In the genomic region with DNA sequence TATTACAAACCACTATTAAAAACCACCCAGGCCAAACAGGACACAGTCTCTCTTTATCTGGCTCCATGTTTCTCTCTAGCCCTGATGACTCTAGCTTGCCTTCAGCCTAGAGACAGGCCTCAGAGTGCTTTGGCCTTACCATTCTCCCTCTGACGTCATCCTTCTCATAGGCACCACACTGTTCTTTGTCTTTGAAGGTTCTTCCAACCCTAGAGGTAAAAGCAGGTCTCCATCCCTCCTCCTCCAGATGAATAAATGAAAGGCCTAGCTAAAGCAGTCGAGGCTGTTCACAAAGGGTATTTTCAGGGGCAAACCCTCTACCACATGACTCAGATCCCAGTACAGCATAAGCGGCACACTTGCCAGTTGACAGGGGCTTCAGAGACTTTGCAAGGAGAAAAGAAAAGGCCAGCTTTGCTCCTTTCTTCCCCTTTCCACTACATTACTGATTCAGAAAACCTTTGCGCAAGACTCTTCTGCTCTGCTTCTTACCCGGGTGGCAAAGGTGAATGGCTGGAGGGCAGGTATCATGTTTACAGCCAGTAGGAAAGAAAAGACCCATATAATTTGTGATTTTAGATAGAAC, we compare ENCODE assay signal across 12 cellular contexts. TPM values are rescaled to one million over a fixed set of nuclear protein-coding genes. Genes with fewer than 3 reads are reported as not detected.
DNase-seq lines count a peak whose midpoint lies in the region; ATAC-seq and TF ChIP-seq lines count a peak whose summit lies in the region.
"Had no signal": no experiment of that assay in that cellular context is flagged by ENCODE, and none has a peak within 500 bp of the region (broad histone marks: within the 10 kb centered on the region; RNA-seq: fewer than 3 reads in every experiment).

No MANE protein-coding gene starts in this region.

- H2AFZ ChIP-seq in KMS-11 (ENCODE audit: low read depth), result no peak overlapping the region

- H3K4me1 Mint-ChIP-seq in CD8-positive, alpha-beta memory T cell, result peaks cover 19 to 51% (median 33%) of the 10 kb centered on the region in 3 donors

- H4K20me1 ChIP-seq in KMS-11 (ENCODE audit: insufficient read depth), result peaks cover 34% of the 10 kb centered on the region

- no peaks in the 10 kb centered on the region for H3K27me3 Mint-ChIP-seq in CD8-positive, alpha-beta memory T cell

- no peaks in the 10 kb centered on the region for H3K9me3 ChIP-seq in CD8-positive, alpha-beta memory T cell (ENCODE audit: low read length)
- H3K9me3 ChIP-seq in MG63, result peaks cover 2% of the 10 kb centered on the region; the same call in 1 of the 2 replicates

- peaks cover 0 to 3% (median 0%) of the 10 kb centered on the region in 5 donors for H3K9me3 Mint-ChIP-seq in CD8-positive, alpha-beta memory T cell

- no peaks in the 10 kb centered on the region for H3K27me3 ChIP-seq in CD8-positive, alpha-beta memory T cell (ENCODE audit: insufficient read depth, low read length, poor library complexity, severe bottlenecking)
- H3K27me3 ChIP-seq in KMS-11 (ENCODE audit: insufficient read depth, low read depth), result no peaks in the 10 kb centered on the region
- H3K27me3 ChIP-seq in MG63, result no peaks in the 10 kb centered on the region
- H3K27me3 ChIP-seq: heart left ventricle had no signal

- no peak for TF ChIP-seq CTCF in KMS-11 (conservative IDR thresholded peaks at IDR 0.05; ENCODE audit: low read depth, low read length)

- H3K36me3 ChIP-seq in CD8-positive, alpha-beta memory T cell (ENCODE audit: insufficient read depth, low read length), result peaks cover 4% of the 10 kb centered on the region
- H3K36me3 ChIP-seq in KMS-11 (ENCODE audit: insufficient read depth) (no peaks in the 10 kb centered on the region; the same call in 1 of the 2 replicates), MG63 (peaks cover 3% of the 10 kb centered on the region)
- H3K36me3 ChIP-seq: HAP-1 had no signal

- H3K4me3 ChIP-seq in CD8-positive, alpha-beta memory T cell (ENCODE audit: low read length), result no peak overlapping the region
- H3K4me3 ChIP-seq in KMS-11 (IDR thresholded peaks at IDR 0.05; ENCODE audit: insufficient read depth, low read depth, low read length) (no peak overlapping the region), MG63 (no peak overlapping the region)
- H3K4me3 ChIP-seq: HAP-1, heart left ventricle had no signal

- DNase-seq in CD8-positive, alpha-beta memory T cell, result no peak
- DNase-seq in epithelial cell of prostate (ENCODE audit: low read depth, low spot score) (no peak), NCI-H2196 (lab: John Stamatoyannopoulos, UW; ENCODE audit: unreplicated experiment) (no peak), NCI-H1417 treated with DMSO at 0.1 percent for 48 hours (lab: John Stamatoyannopoulos, UW) (no peak), NCI-H1105 (lab: John Stamatoyannopoulos, UW) (no peak), MG63 (no peak)
- DNase-seq: EL, heart left ventricle, NCI-H1436 had no signal

- no peak overlapping the region for H3K9ac ChIP-seq in KMS-11

- peaks cover 17% of the 10 kb centered on the region for H3K4me1 ChIP-seq in CD8-positive, alpha-beta memory T cell (ENCODE audit: insufficient read depth, low read length)
- peaks cover 45% of the 10 kb centered on the region for H3K4me1 ChIP-seq in KMS-11 (ENCODE audit: low read depth, poor library complexity, severe bottlenecking)

- H3K4me3 Mint-ChIP-seq in CD8-positive, alpha-beta memory T cell, result peak overlapping the region in 6 of 7 donors; percentile 10 to 73 (median 34)

- H3K36me3 Mint-ChIP-seq in CD8-positive, alpha-beta memory T cell, result peaks cover 3 to 18% (median 8%) of the 10 kb centered on the region in 3 donors

- H3K27ac ChIP-seq in CD8-positive, alpha-beta memory T cell (ENCODE audit: low read depth, low read length), result peak overlapping the region; percentile 28
- H3K27ac ChIP-seq in KMS-11 (peak overlapping the region; percentile 22; the same call in 1 of the 2 replicates), epithelial cell of prostate (peak overlapping the region; percentile 0)

- CTCF ChIA-PET in CD8-positive, alpha-beta memory T cell (lab: Charles Lee), result interaction anchor here (0.7 to 1.7 kb wide), 10 partner anchors 10 to 274 kb away, joined by 3 to 7 read pairs (median 4); partner anchors contain the start of genes HNRNPA2B1 and NFE2L3

- H3K4me2 ChIP-seq in KMS-11, result no peak overlapping the region; the same call in 1 of the 2 replicates

- POLR2A ChIA-PET in CD8-positive, alpha-beta memory T cell (lab: Charles Lee), result interaction anchor here (0.6 to 1.7 kb wide), 6 partner anchors 14 to 318 kb away, joined by 3 to 8 read pairs (median 4); partner anchors contain the start of genes CBX3 and NFE2L3

- peak; percentile 43 for ATAC-seq in GM19395 (IDR thresholded peaks at IDR 0.05; ENCODE audit: unreplicated experiment)
- ATAC-seq: heart left ventricle had no signal

- H3K27ac Mint-ChIP-seq in CD8-positive, alpha-beta memory T cell, result peak overlapping the region; percentile 86 to 98 (median 90)

- H3K79me2 ChIP-seq in KMS-11 (ENCODE audit: insufficient read depth, low read depth), result peaks cover 100% of the 10 kb centered on the region

RNA-seq across cellular contexts. Expression of gene NFE2L3, which starts 14.8 kb away (rescaled TPM):
- total RNA-seq in CD8-positive, alpha-beta memory T cell, result 10 to 100 TPM; 43.5 to 47.4 TPM
- 6.5 TPM for polyA plus RNA-seq in CD8-positive, alpha-beta memory T cell
- 15.2 and 19.2 TPM in 2 replicates for total RNA-seq in MG63 (2014; rRNA removed; shearing (Covaris generic); ENCODE audit: low replicate concordance)

RNA-seq across cellular contexts. Expression of gene HNRNPA2B1, which starts 33.8 kb away (rescaled TPM):
- total RNA-seq in CD8-positive, alpha-beta memory T cell, result 100 to 1,000 TPM; 950 to 966 TPM
- polyA plus RNA-seq in CD8-positive, alpha-beta memory T cell, result 742 TPM
- total RNA-seq in MG63 (2014; rRNA removed; shearing (Covaris generic); ENCODE audit: low replicate concordance), result 151 and 216 TPM in 2 replicates

RNA-seq across cellular contexts. Expression of gene CBX3, which starts 34.8 kb away (rescaled TPM):
- total RNA-seq in CD8-positive, alpha-beta memory T cell, result 100 to 1,000 TPM; 293 to 296 TPM
- 107 TPM for polyA plus RNA-seq in CD8-positive, alpha-beta memory T cell
- 293 and 407 TPM in 2 replicates for total RNA-seq in MG63 (2014; rRNA removed; shearing (Covaris generic); ENCODE audit: low replicate concordance)
